In genomic region chr20:10217517-10218410, GRCh38 we compare ENCODE assay signal across 9 cellular contexts. TPM values are rescaled to one million over a fixed set of nuclear protein-coding genes. Genes with fewer than 3 reads are reported as not detected.
DNase-seq lines count a peak whose midpoint lies in the region; TF ChIP-seq lines count a peak whose summit lies in the region.
"Had no signal": no experiment of that assay in that cellular context is flagged by ENCODE, and none has a peak within 500 bp of the region (broad histone marks: within the 10 kb centered on the region; RNA-seq: fewer than 3 reads in every experiment).

No MANE protein-coding gene starts in this region.

- H3K27ac ChIP-seq in SK-N-MC = no peak overlapping the region
- H3K27ac ChIP-seq in testis = peak overlapping the region; percentile 88 to 98

- intact Hi-C loops in testis (cut with DNase I; ENCODE audit: low total_unique reads) = no loop called here

- H3K27me3 Mint-ChIP-seq in endothelial cell (ENCODE audit: unreplicated experiment) = peaks cover 4% of the 10 kb centered on the region
- H3K27me3 Mint-ChIP-seq in mesothelial cell of epicardium (ENCODE audit: low read depth) = peaks cover 65% of the 10 kb centered on the region

- peaks cover 4% of the 10 kb centered on the region for H3K4me1 ChIP-seq in testis

- H3K9me3 ChIP-seq in SK-N-MC (ENCODE audit: low read depth, low read length) (no peaks in the 10 kb centered on the region), testis (no peaks in the 10 kb centered on the region)

- H3K9me3 Mint-ChIP-seq in endothelial cell (ENCODE audit: unreplicated experiment) = no peaks in the 10 kb centered on the region
- H3K9me3 Mint-ChIP-seq in mesothelial cell of epicardium = no peaks in the 10 kb centered on the region
- H3K9me3 Mint-ChIP-seq: dendritic cell treated with granulocyte-macrophage colony-stimulating factor and Interleukin-4, amounts not matched to agents 40 ng/mL and 50 ng/mL, for 4 days had no signal

- DNase-seq in AG09309 (ENCODE audit: low read depth) (peak; percentile 18), HT1080 (ENCODE audit: low read depth) (peak; percentile 85), SK-N-MC (ENCODE audit: low read depth, low spot score) (no peak), endothelial cell (ENCODE audit: low spot score) (peak; percentile 58), mesothelial cell of epicardium (ENCODE audit: low spot score in 2 of 2, unreplicated experiment in 2 of 2) (peak; percentile 26 to 49), testis (peak; percentile 91), activated gamma-delta T cell treated with Interleukin-2 at 50 U/mL for 16 hours (no peak)
- DNase-seq in activated CD4-positive, CD25-positive, alpha-beta regulatory T cell (lab: John Stamatoyannopoulos, UW) = no peak

- H3K9ac ChIP-seq in SK-N-MC (ENCODE audit: insufficient read length) = no peak overlapping the region

- 1 to 2% methylated on average over 39 to 56 of the region's 56 CpGs for WGBS in testis, 2 donors

- H3K36me3 ChIP-seq in SK-N-MC (ENCODE audit: insufficient read depth, low read length) (no peaks in the 10 kb centered on the region), testis (ENCODE audit: low read depth, missing control alignments) (no peaks in the 10 kb centered on the region)

- H3K4me3 ChIP-seq in AG09309 (ENCODE audit: control insufficient read depth, low read depth, low read length) = peak overlapping the region; percentile 12
- H3K4me3 ChIP-seq in SK-N-MC = peak overlapping the region; percentile 98
- peak overlapping the region; percentile 64 to 77 for H3K4me3 ChIP-seq in testis

- TF ChIP-seq POLR2A in testis (IDR thresholded peaks at IDR 0.05) = no peak

- H3K4me1 Mint-ChIP-seq in endothelial cell (ENCODE audit: unreplicated experiment) = peaks cover 5% of the 10 kb centered on the region
- peaks cover 13% of the 10 kb centered on the region for H3K4me1 Mint-ChIP-seq in mesothelial cell of epicardium

- H3K36me3 Mint-ChIP-seq in endothelial cell (ENCODE audit: low read depth, unreplicated experiment) (no peaks in the 10 kb centered on the region), mesothelial cell of epicardium (no peaks in the 10 kb centered on the region)

- H3K27me3 ChIP-seq in testis = no peaks in the 10 kb centered on the region

- no peak for TF ChIP-seq CTCF in AG09309 (IDR thresholded peaks at IDR 0.05; ENCODE audit: control insufficient read depth, insufficient read depth, low read depth, low read length, missing control alignments)
- no peak for TF ChIP-seq CTCF in endothelial cell (IDR thresholded peaks at IDR 0.05; ENCODE audit: unreplicated experiment)
- no peak for TF ChIP-seq CTCF in mesothelial cell of epicardium (IDR thresholded peaks at IDR 0.05; ENCODE audit: unreplicated experiment)
- no peak for TF ChIP-seq CTCF in testis (IDR thresholded peaks at IDR 0.05)

- H3K27ac Mint-ChIP-seq in endothelial cell (ENCODE audit: unreplicated experiment) = no peak overlapping the region
- peak overlapping the region; percentile 91 for H3K27ac Mint-ChIP-seq in mesothelial cell of epicardium
- H3K27ac Mint-ChIP-seq: dendritic cell treated with granulocyte-macrophage colony-stimulating factor and Interleukin-4, amounts not matched to agents 40 ng/mL and 50 ng/mL, for 4 days had no signal

- H3K4me3 Mint-ChIP-seq in endothelial cell (ENCODE audit: unreplicated experiment) (peak overlapping the region; percentile 92), mesothelial cell of epicardium (peak overlapping the region; percentile 72)

RNA-seq across cellular contexts. Expression of gene SNAP25, which starts 0.9 kb away (rescaled TPM):
- 2.1 and 2.9 TPM in 2 replicates for total RNA-seq in HT1080 (2014; rRNA removed; shearing (Covaris generic))
- 3.6 and 4.7 TPM in 2 replicates for polyA plus RNA-seq in HT1080 (2015; cell fraction: cytosol; rRNA removed)
- 10.4 and 12.5 TPM in 2 replicates for polyA plus RNA-seq in HT1080 (2015; cell fraction: nucleus; rRNA removed)
- total RNA-seq in endothelial cell (ENCODE audit: unreplicated experiment) = 0.38 TPM
- total RNA-seq in mesothelial cell of epicardium = 4.8 to 5.2 TPM (median 5.0 TPM) in 3 replicates
- 10 to 100 TPM; 11.3 to 13.7 TPM for total RNA-seq in testis
- polyA plus RNA-seq in testis (ENCODE audit: insufficient read depth, low read depth, low replicate concordance) = 8.0 TPM

Comparison
In these comparisons a context has a peak if more than half of its experiments do, and no peak if none do; other contexts are left out.
1. DNase-seq: peak in AG09309 (single experiment), HT1080 (single experiment), endothelial cell (single experiment), mesothelial cell of epicardium (2 of 2) and testis (single experiment); none in SK-N-MC (single experiment), activated CD4-positive, CD25-positive, alpha-beta regulatory T cell (0 of 4) and activated gamma-delta T cell treated with Interleukin-2 at 50 U/mL for 16 hours (single experiment).
2. H3K4me3 ChIP-seq: peak in every context shown above with its lines; median percentile 98 in SK-N-MC; 70 in testis; 12 in AG09309.